In genomic region chr11:65438257-65439151, GRCh38 we compare ENCODE assay signal across 1 cellular context.
TF ChIP-seq lines count a peak whose summit lies in the region.

No MANE protein-coding gene starts in this region.

TF ChIP-seq in GM12878, 131 proteins besides CTCF, POLR2A, EP300 and RAD21:
- 0 out of 2 replicates have a peak, but pooled peaks have one; percentile 24 for TF ChIP-seq SPI1 (IDR thresholded peaks at IDR 0.05; ENCODE audit: borderline replicate concordance, insufficient read depth, low read depth, low read length)
- TF ChIP-seq PML (IDR thresholded peaks at IDR 0.05; ENCODE audit: low read length): no peak
TF ChIP-seq in GM12878: peak in this region for 1.
